ENCODE assay signal across 1 cellular context in the genomic region with DNA sequence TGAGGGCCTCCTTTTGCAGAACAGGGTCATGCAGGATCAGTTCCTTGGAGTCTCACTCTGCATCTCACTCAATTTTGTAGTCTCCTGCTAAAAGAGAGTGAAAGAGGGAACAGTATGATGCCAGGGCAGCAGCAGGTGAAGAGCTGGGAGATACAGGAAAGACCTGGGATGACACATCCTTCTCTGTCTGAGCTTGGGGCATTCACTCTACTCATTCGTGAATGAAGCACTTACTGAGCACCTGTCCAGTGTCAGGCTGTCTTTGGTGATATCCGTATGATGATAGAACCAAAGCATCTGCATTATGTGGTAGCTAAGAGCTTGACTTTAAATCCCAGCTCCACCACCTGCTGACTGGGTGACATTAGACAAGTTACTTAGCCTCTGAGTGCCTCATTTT.
TF ChIP-seq lines count a peak whose summit lies in the region.

No MANE protein-coding gene starts in this region.

TF ChIP-seq in GM12878, 131 proteins besides CTCF, POLR2A, EP300 and RAD21:
- TF ChIP-seq ZNF207 (IDR thresholded peaks at IDR 0.05; ENCODE audit: borderline replicate concordance): no peak
- TF ChIP-seq BCL3 (IDR thresholded peaks at IDR 0.05; ENCODE audit: borderline replicate concordance, insufficient read depth, low read depth, low read length, poor library complexity, severe bottlenecking): no peak
- TF ChIP-seq RCOR1 (conservative IDR thresholded peaks at IDR 0.05; ENCODE audit: low read depth, low read length): no peak
- TF ChIP-seq ETV6 (conservative IDR thresholded peaks at IDR 0.05 in 1 of 2, IDR thresholded peaks at IDR 0.05 in 1 of 2; ENCODE audit: borderline replicate concordance in 1 of 2, low read depth in 1 of 2): no peak
- no peak for TF ChIP-seq USF2 (IDR thresholded peaks at IDR 0.05; ENCODE audit: borderline replicate concordance, low read depth, low read length)
- TF ChIP-seq TCF3 (IDR thresholded peaks at IDR 0.05; ENCODE audit: borderline replicate concordance, insufficient read depth, low read depth, low read length): no peak
- no peak for TF ChIP-seq FOXK2 (IDR thresholded peaks at IDR 0.05)
- TF ChIP-seq RUNX3 (IDR thresholded peaks at IDR 0.05; ENCODE audit: low read length): no peak
- TF ChIP-seq SRF (IDR thresholded peaks at IDR 0.05; ENCODE audit: low read depth in 2 of 2, low read length in 2 of 2): no peak
- no peak for TF ChIP-seq SMARCA5 (IDR thresholded peaks at IDR 0.05)
- no peak for TF ChIP-seq JUNB (IDR thresholded peaks at IDR 0.05)
- TF ChIP-seq, protein P1, sequence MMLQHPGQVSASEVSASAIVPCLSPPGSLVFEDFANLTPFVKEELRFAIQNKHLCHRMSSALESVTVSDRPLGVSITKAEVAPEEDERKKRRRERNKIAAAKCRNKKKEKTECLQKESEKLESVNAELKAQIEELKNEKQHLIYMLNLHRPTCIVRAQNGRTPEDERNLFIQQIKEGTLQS (IDR thresholded peaks at IDR 0.05; ENCODE audit: borderline replicate concordance, extremely low read depth, low read depth, low read length): no peak
